ENCODE assay signal across 1 cellular context in the genomic region with DNA sequence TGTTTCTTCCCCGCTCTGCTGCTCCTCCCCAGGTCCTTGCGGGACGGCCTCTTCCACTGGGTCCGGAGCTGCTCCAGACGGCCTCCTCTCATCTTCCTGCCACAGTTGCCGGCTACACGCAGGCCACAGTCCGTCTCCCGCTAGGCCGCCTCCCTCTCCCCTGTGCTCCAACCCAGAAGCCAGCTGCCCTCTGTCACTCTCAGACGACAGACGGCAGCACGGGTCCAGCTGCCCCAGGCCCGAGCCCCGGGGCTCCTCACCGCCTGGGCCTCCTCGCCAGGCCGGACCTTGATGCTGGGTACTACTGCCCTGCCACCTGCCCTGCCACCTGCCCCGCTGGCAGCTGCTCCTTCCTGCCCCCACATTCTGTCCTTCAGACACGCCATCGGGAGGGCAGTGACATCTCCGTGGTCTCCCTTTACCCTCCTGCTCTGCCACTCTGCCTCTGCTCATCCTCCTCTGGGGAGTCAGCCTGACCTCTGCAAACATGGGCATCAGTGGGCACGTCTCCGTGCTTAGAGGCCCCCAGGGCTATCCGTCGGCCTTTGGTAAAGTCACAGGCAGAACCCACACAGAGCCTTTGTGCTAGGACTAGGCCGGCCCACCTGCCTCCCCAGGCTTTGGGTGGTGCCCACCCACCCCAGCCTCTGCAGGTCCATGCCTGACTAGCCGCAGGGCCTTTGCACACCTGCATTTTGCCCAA.
TF ChIP-seq lines count a peak whose summit lies in the region.

No MANE protein-coding gene starts in this region.

TF ChIP-seq in HepG2, 621 proteins besides CTCF, POLR2A, EP300 and RAD21 (continues in another document):
- TF ChIP-seq ZNF552 (CRISPR knock-in tag; IDR thresholded peaks at IDR 0.05; ENCODE audit: borderline replicate concordance) (no peak), GATA4 (IDR thresholded peaks at IDR 0.05; ENCODE audit: borderline replicate concordance, low read depth) (no peak), ZNF839 (CRISPR knock-in tag; IDR thresholded peaks at IDR 0.05; ENCODE audit: borderline replicate concordance) (0 out of 2 replicates have a peak, but pooled peaks have one; percentile 49), ZNF354B (CRISPR knock-in tag; IDR thresholded peaks at IDR 0.05) (no peak), ZMYM2 (CRISPR knock-in tag; IDR thresholded peaks at IDR 0.05) (no peak), ZNF674 (CRISPR knock-in tag; IDR thresholded peaks at IDR 0.05; ENCODE audit: low read depth) (no peak), AGO2 (optimal IDR thresholded peaks at IDR 0.05; ENCODE audit: low read depth, low read length) (peak; percentile 60), ZNF468 (CRISPR knock-in tag; IDR thresholded peaks at IDR 0.05) (no peak), ZNF274 (CRISPR knock-in tag; IDR thresholded peaks at IDR 0.05) (no peak), BHLHE40 (IDR thresholded peaks at IDR 0.05; ENCODE audit: low read length) (no peak), TEAD3 (CRISPR knock-in tag; optimal IDR thresholded peaks at IDR 0.05; ENCODE audit: borderline replicate concordance) (no peak), JUND (CRISPR knock-in tag; IDR thresholded peaks at IDR 0.05) (no peak), TCF7 (IDR thresholded peaks at IDR 0.05; ENCODE audit: low read depth) (no peak), ZNF605 (CRISPR knock-in tag; IDR thresholded peaks at IDR 0.05) (no peak), ZFP82 (CRISPR knock-in tag; IDR thresholded peaks at IDR 0.05; ENCODE audit: borderline replicate concordance) (no peak), SRSF9 (IDR thresholded peaks at IDR 0.05; ENCODE audit: borderline replicate concordance, insufficient read depth, low read depth, low read length, poor library complexity, severe bottlenecking) (no peak), KMT2A (CRISPR knock-in tag; IDR thresholded peaks at IDR 0.05) (no peak), FOSL2 (CRISPR knock-in tag; IDR thresholded peaks at IDR 0.05) (no peak), YEATS4 (CRISPR knock-in tag; IDR thresholded peaks at IDR 0.05; ENCODE audit: borderline replicate concordance) (no peak), NCOA5 (CRISPR knock-in tag; IDR thresholded peaks at IDR 0.05) (no peak), ZNF235 (CRISPR knock-in tag; IDR thresholded peaks at IDR 0.05; ENCODE audit: borderline replicate concordance) (0 out of 2 replicates have a peak, but pooled peaks have one; percentile 51), SIN3B (IDR thresholded peaks at IDR 0.05; ENCODE audit: low read length) (no peak), BORCS8-MEF2B (CRISPR knock-in tag; IDR thresholded peaks at IDR 0.05) (no peak), CEBPB (IDR thresholded peaks at IDR 0.05; ENCODE audit: borderline replicate concordance, low read depth, low read length) (no peak), NRL (CRISPR knock-in tag; IDR thresholded peaks at IDR 0.05; ENCODE audit: borderline replicate concordance) (no peak), ZNF724P (CRISPR knock-in tag; IDR thresholded peaks at IDR 0.05; ENCODE audit: borderline replicate concordance) (no peak), POGZ (CRISPR knock-in tag; IDR thresholded peaks at IDR 0.05) (no peak), ISX (CRISPR knock-in tag; conservative IDR thresholded peaks at IDR 0.05) (no peak), GTF3A (CRISPR knock-in tag; conservative IDR thresholded peaks at IDR 0.05) (no peak)
- TF ChIP-seq, protein P1, sequence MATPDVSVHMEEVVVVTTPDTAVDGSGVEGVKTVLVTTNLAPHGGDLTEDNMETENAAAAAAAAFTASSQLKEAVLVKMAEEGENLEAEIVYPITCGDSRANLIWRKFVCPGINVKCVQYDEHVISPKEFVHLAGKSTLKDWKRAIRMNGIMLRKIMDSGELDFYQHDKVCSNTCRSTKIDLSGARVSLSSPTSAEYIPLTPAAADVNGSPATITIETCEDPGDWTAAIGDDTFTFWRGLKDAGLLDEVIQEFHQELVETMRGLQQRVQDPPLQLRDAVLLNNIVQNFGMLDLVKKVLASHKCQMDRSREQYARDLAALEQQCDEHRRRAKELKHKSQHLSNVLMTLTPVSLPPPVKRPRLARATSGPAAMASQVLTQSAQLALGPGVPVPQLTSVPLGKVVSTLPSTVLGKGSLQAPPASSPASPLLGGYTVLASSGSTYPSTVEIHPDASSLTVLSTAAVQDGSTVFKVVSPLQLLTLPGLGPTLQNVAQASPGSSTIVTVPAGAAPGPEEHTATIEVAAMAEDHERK (CRISPR knock-in tag; IDR thresholded peaks at IDR 0.05; ENCODE audit: low read depth) = no peak
- TF ChIP-seq, protein P2, sequence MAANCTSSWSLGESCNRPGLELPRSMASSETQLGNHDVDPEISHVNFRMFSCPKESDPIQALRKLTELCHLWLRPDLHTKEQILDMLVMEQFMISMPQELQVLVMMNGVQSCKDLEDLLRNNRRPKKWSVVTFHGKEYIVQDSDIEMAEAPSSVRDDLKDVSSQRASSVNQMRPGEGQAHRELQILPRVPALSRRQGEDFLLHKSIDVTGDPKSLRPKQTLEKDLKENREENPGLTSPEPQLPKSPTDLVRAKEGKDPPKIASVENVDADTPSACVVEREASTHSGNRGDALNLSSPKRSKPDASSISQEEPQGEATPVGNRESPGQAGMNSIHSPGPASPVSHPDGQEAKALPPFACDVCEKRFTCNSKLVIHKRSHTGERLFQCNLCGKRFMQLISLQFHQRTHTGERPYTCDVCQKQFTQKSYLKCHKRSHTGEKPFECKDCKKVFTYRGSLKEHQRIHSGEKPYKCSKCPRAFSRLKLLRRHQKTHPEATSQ (CRISPR knock-in tag; IDR thresholded peaks at IDR 0.05; ENCODE audit: borderline replicate concordance) = no peak
- TF ChIP-seq, protein P3, sequence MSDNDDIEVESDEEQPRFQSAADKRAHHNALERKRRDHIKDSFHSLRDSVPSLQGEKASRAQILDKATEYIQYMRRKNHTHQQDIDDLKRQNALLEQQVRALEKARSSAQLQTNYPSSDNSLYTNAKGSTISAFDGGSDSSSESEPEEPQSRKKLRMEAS (IDR thresholded peaks at IDR 0.05) = peak; percentile 31; the same call in 1 of the 2 replicates
- TF ChIP-seq, protein P4, sequence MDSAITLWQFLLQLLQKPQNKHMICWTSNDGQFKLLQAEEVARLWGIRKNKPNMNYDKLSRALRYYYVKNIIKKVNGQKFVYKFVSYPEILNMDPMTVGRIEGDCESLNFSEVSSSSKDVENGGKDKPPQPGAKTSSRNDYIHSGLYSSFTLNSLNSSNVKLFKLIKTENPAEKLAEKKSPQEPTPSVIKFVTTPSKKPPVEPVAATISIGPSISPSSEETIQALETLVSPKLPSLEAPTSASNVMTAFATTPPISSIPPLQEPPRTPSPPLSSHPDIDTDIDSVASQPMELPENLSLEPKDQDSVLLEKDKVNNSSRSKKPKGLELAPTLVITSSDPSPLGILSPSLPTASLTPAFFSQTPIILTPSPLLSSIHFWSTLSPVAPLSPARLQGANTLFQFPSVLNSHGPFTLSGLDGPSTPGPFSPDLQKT (CRISPR knock-in tag; IDR thresholded peaks at IDR 0.05; ENCODE audit: borderline replicate concordance) = no peak
- TF ChIP-seq, protein P5, sequence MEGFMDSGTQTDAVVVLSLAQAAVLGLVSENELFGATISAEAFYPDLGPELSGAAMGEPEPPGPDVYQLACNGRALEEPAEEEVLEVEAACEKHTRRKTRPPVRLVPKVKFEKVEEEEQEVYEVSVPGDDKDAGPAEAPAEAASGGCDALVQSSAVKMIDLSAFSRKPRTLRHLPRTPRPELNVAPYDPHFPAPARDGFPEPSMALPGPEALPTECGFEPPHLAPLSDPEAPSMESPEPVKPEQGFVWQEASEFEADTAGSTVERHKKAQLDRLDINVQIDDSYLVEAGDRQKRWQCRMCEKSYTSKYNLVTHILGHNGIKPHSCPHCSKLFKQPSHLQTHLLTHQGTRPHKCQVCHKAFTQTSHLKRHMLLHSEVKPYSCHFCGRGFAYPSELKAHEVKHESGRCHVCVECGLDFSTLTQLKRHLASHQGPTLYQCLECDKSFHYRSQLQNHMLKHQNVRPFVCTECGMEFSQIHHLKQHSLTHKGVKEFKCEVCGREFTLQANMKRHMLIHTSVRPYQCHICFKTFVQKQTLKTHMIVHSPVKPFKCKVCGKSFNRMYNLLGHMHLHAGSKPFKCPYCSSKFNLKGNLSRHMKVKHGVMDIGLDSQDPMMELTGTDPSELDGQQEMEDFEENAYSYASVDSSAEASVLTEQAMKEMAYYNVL (CRISPR knock-in tag; IDR thresholded peaks at IDR 0.05; ENCODE audit: borderline replicate concordance) = 0 out of 2 replicates have a peak, but pooled peaks have one; percentile 7
- TF ChIP-seq, protein P6, sequence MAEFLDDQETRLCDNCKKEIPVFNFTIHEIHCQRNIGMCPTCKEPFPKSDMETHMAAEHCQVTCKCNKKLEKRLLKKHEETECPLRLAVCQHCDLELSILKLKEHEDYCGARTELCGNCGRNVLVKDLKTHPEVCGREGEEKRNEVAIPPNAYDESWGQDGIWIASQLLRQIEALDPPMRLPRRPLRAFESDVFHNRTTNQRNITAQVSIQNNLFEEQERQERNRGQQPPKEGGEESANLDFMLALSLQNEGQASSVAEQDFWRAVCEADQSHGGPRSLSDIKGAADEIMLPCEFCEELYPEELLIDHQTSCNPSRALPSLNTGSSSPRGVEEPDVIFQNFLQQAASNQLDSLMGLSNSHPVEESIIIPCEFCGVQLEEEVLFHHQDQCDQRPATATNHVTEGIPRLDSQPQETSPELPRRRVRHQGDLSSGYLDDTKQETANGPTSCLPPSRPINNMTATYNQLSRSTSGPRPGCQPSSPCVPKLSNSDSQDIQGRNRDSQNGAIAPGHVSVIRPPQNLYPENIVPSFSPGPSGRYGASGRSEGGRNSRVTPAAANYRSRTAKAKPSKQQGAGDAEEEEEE (CRISPR knock-in tag; IDR thresholded peaks at IDR 0.05; ENCODE audit: borderline replicate concordance) = no peak
- TF ChIP-seq, protein P7, sequence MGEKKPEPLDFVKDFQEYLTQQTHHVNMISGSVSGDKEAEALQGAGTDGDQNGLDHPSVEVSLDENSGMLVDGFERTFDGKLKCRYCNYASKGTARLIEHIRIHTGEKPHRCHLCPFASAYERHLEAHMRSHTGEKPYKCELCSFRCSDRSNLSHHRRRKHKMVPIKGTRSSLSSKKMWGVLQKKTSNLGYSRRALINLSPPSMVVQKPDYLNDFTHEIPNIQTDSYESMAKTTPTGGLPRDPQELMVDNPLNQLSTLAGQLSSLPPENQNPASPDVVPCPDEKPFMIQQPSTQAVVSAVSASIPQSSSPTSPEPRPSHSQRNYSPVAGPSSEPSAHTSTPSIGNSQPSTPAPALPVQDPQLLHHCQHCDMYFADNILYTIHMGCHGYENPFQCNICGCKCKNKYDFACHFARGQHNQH (CRISPR knock-in tag; IDR thresholded peaks at IDR 0.05) = no peak
- TF ChIP-seq, protein P8, sequence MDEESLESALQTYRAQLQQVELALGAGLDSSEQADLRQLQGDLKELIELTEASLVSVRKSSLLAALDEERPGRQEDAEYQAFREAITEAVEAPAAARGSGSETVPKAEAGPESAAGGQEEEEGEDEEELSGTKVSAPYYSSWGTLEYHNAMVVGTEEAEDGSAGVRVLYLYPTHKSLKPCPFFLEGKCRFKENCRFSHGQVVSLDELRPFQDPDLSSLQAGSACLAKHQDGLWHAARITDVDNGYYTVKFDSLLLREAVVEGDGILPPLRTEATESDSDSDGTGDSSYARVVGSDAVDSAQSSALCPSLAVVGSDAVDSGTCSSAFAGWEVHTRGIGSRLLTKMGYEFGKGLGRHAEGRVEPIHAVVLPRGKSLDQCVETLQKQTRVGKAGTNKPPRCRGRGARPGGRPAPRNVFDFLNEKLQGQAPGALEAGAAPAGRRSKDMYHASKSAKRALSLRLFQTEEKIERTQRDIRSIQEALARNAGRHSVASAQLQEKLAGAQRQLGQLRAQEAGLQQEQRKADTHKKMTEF (CRISPR knock-in tag; IDR thresholded peaks at IDR 0.05) = no peak
- TF ChIP-seq, protein P9, sequence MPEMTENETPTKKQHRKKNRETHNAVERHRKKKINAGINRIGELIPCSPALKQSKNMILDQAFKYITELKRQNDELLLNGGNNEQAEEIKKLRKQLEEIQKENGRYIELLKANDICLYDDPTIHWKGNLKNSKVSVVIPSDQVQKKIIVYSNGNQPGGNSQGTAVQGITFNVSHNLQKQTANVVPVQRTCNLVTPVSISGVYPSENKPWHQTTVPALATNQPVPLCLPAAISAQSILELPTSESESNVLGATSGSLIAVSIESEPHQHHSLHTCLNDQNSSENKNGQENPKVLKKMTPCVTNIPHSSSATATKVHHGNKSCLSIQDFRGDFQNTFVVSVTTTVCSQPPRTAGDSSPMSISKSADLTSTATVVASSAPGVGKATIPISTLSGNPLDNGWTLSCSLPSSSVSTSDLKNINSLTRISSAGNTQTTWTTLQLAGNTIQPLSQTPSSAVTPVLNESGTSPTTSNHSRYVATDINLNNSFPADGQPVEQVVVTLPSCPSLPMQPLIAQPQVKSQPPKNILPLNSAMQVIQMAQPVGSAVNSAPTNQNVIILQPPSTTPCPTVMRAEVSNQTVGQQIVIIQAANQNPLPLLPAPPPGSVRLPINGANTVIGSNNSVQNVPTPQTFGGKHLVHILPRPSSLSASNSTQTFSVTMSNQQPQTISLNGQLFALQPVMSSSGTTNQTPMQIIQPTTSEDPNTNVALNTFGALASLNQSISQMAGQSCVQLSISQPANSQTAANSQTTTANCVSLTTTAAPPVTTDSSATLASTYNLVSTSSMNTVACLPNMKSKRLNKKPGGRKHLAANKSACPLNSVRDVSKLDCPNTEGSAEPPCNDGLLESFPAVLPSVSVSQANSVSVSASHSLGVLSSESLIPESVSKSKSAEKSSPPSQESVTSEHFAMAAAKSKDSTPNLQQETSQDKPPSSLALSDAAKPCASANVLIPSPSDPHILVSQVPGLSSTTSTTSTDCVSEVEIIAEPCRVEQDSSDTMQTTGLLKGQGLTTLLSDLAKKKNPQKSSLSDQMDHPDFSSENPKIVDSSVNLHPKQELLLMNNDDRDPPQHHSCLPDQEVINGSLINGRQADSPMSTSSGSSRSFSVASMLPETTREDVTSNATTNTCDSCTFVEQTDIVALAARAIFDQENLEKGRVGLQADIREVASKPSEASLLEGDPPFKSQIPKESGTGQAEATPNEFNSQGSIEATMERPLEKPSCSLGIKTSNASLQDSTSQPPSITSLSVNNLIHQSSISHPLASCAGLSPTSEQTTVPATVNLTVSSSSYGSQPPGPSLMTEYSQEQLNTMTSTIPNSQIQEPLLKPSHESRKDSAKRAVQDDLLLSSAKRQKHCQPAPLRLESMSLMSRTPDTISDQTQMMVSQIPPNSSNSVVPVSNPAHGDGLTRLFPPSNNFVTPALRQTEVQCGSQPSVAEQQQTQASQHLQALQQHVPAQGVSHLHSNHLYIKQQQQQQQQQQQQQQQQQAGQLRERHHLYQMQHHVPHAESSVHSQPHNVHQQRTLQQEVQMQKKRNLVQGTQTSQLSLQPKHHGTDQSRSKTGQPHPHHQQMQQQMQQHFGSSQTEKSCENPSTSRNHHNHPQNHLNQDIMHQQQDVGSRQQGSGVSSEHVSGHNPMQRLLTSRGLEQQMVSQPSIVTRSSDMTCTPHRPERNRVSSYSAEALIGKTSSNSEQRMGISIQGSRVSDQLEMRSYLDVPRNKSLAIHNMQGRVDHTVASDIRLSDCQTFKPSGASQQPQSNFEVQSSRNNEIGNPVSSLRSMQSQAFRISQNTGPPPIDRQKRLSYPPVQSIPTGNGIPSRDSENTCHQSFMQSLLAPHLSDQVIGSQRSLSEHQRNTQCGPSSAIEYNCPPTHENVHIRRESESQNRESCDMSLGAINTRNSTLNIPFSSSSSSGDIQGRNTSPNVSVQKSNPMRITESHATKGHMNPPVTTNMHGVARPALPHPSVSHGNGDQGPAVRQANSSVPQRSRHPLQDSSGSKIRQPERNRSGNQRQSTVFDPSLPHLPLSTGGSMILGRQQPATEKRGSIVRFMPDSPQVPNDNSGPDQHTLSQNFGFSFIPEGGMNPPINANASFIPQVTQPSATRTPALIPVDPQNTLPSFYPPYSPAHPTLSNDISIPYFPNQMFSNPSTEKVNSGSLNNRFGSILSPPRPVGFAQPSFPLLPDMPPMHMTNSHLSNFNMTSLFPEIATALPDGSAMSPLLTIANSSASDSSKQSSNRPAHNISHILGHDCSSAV (CRISPR knock-in tag; IDR thresholded peaks at IDR 0.05; ENCODE audit: borderline replicate concordance) = no peak
